Comparison of ENCODE assay signal across 16 cellular contexts in the genomic region with DNA sequence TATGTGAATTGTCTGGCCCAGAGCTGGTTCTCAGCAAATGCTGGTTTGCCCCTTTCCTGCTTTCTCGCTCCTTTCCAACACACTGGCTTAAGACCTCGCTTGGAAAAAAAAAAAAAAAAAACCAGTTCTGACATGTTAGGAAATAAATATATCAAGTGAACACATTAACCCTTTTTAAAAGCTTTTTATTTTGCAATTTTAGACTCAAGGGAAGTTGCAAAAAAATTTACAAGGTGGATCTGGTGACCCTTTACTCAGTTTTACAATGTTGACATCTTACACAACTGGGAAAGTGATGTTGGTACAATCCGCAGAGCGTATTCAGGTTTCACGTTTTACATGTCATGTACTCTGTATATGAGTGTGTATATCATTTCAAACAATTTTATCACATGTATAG.
"Had no signal": no experiment of that assay in that cellular context is flagged by ENCODE, and none has a peak within 500 bp of the region (broad histone marks: within the 10 kb centered on the region; RNA-seq: fewer than 3 reads in every experiment).

No MANE protein-coding gene starts in this region.

- H3K9me3 ChIP-seq: MG63, SJSA1 had no signal

- H3K27ac ChIP-seq: SJSA1 had no signal

- H3K27me3 ChIP-seq: ascending aorta, MG63, SJSA1 had no signal

- H3K4me3 ChIP-seq: ascending aorta, MG63, SJSA1 had no signal

- ATAC-seq: activated CD8-positive, alpha-beta T cell treated with anti-CD3 and anti-CD28 coated beads, Interleukin-2, amount 10 ng/mL, durations not matched to agents 7 days and 5 days; WTC11 had no signal

- DNase-seq: activated CD4-positive, alpha-beta T cell treated with anti-CD3 and anti-CD28 coated beads for 48 hours; activated CD4-positive, alpha-beta T cell treated with anti-CD3 and anti-CD28 coated beads, Interleukin-2, amount 50 U/mL, for 4 hours; activated CD4-positive, CD25-positive, alpha-beta regulatory T cell treated with anti-CD3 and anti-CD28 coated beads, Interleukin-2, amount 50 U/mL, for 72 hours; activated CD8-positive, alpha-beta memory T cell treated with anti-CD3 and anti-CD28 coated beads, Interleukin-2, amount 50 U/mL, for 48 hours; activated CD8-positive, alpha-beta T cell treated with anti-CD3 and anti-CD28 coated beads, Interleukin-2, amount 10 ng/mL, durations not matched to agents 7 days and 5 days; activated T-cell treated with anti-CD3 and anti-CD28 coated beads, Interleukin-2, amount 50 U/mL, for 1 hour; MG63; NCI-H1105 treated with DMSO at 0.1 percent for 48 hours; NCI-H1436 treated with DMSO at 0.1 percent for 48 hours; NCI-H187; NCI-H2081 treated with DMSO at 0.1 percent for 48 hours; NCI-H446; NCI-H524 had no signal

- H3K36me3 ChIP-seq: ascending aorta, MG63, SJSA1 had no signal

- H3K4me1 ChIP-seq: ascending aorta had no signal
